ENCODE assay signal across 23 cellular contexts in genomic region chrX:17584248-17584681, GRCh38.
DNase-seq lines count a peak whose midpoint lies in the region; ATAC-seq and TF ChIP-seq lines count a peak whose summit lies in the region.
"Had no signal": no experiment of that assay in that cellular context is flagged by ENCODE, and none has a peak within 500 bp of the region (broad histone marks: within the 10 kb centered on the region; RNA-seq: fewer than 3 reads in every experiment).

No MANE protein-coding gene starts in this region.

- H3K27ac ChIP-seq in PC-9, result peak overlapping the region; percentile 60
- H3K27ac ChIP-seq: pancreas, Peyer's patch had no signal

- peaks cover 10% of the 10 kb centered on the region; the same call in 1 of the 2 replicates for H3F3A ChIP-seq in PC-9 (ENCODE audit: insufficient read depth, low read depth)

- peaks cover 22% of the 10 kb centered on the region for H3K4me1 ChIP-seq in PC-9 (replicated peaks; ENCODE audit: insufficient read depth)
- H3K4me1 ChIP-seq: pancreas, Peyer's patch had no signal

- H3K27me3 Mint-ChIP-seq in activated T-cell treated with anti-CD3 and anti-CD28 coated beads, Interleukin-2, amount 50 U/mL, for 24 hours, result peaks cover 59% of the 10 kb centered on the region
- H3K27me3 Mint-ChIP-seq in endothelial cell (ENCODE audit: unreplicated experiment), result no peaks in the 10 kb centered on the region

- H3K79me2 ChIP-seq in PC-9 (ENCODE audit: low read depth), result peaks cover 11% of the 10 kb centered on the region

- H4K20me1 ChIP-seq in PC-9 (ENCODE audit: insufficient read depth), result no peaks in the 10 kb centered on the region

- POLR2A ChIA-PET in PC-9 (lab: Charles Lee; ENCODE audit: unreplicated experiment), result interaction anchor here (0.6 to 0.7 kb wide), 5 partner anchors 37 to 560 kb away, joined by 3 to 10 read pairs (median 4); no protein-coding TSS in a partner anchor

- TF ChIP-seq CTCF in PC-9 (conservative IDR thresholded peaks at IDR 0.05) (no peak), epithelial cell of esophagus (IDR thresholded peaks at IDR 0.05; ENCODE audit: insufficient read depth, low read depth, low read length, missing control alignments) (no peak), endothelial cell (IDR thresholded peaks at IDR 0.05; ENCODE audit: unreplicated experiment) (no peak)

- no peaks in the 10 kb centered on the region for H3K27me3 ChIP-seq in PC-9 (ENCODE audit: insufficient read depth, low read depth)
- H3K27me3 ChIP-seq: Peyer's patch had no signal

- H3K27ac Mint-ChIP-seq in activated T-cell treated with anti-CD3 and anti-CD28 coated beads, Interleukin-2, amount 50 U/mL, for 24 hours, result no peak overlapping the region
- H3K27ac Mint-ChIP-seq in endothelial cell (ENCODE audit: unreplicated experiment), result no peak overlapping the region
- H3K27ac Mint-ChIP-seq: dendritic cell treated with granulocyte-macrophage colony-stimulating factor and Interleukin-4, amounts not matched to agents 40 ng/mL and 50 ng/mL, for 4 days had no signal

- no peak for ATAC-seq in GM21717 (IDR thresholded peaks at IDR 0.05; ENCODE audit: unreplicated experiment)
- ATAC-seq: esophagus mucosa, mucosa of descending colon, pancreas had no signal

- H3K36me3 Mint-ChIP-seq in activated T-cell treated with anti-CD3 and anti-CD28 coated beads, Interleukin-2, amount 50 U/mL, for 24 hours (ENCODE audit: low read depth), result no peaks in the 10 kb centered on the region
- H3K36me3 Mint-ChIP-seq in endothelial cell (ENCODE audit: low read depth, unreplicated experiment), result no peaks in the 10 kb centered on the region

- CTCF ChIA-PET in PC-9 (lab: Charles Lee), result no interaction called here

- intact Hi-C loops in PC-9 (cut with micrococcal nuclease; ENCODE audit: unreplicated experiment), result no loop called here

- H3K4me1 Mint-ChIP-seq in activated T-cell treated with anti-CD3 and anti-CD28 coated beads, Interleukin-2, amount 50 U/mL, for 24 hours (ENCODE audit: low read depth), result peaks cover 9% of the 10 kb centered on the region
- peaks cover 10% of the 10 kb centered on the region for H3K4me1 Mint-ChIP-seq in endothelial cell (ENCODE audit: unreplicated experiment)

- no peak overlapping the region for H3K4me3 Mint-ChIP-seq in activated T-cell treated with anti-CD3 and anti-CD28 coated beads, Interleukin-2, amount 50 U/mL, for 24 hours
- no peak overlapping the region for H3K4me3 Mint-ChIP-seq in endothelial cell (ENCODE audit: unreplicated experiment)
- H3K4me3 Mint-ChIP-seq: dendritic cell treated with granulocyte-macrophage colony-stimulating factor and Interleukin-4, amounts not matched to agents 40 ng/mL and 50 ng/mL, for 4 days had no signal

- DNase-seq in AG20443 (ENCODE audit: low spot score), result peak; percentile 39
- DNase-seq in PC-9, result peak; percentile 36 to 67
- peak; percentile 46 for DNase-seq in epithelial cell of esophagus (ENCODE audit: low read depth)
- DNase-seq in myocyte (ENCODE audit: low read depth), result peak; percentile 26
- no peak for DNase-seq in activated T-cell treated with anti-CD3 and anti-CD28 coated beads, Interleukin-2, amount 50 U/mL, for 24 hours
- no peak for DNase-seq in nucleus accumbens (lab: John Stamatoyannopoulos, UW)
- no peak for DNase-seq in endothelial cell (ENCODE audit: low spot score)
- DNase-seq: activated CD4-positive, alpha-beta T cell treated with anti-CD3 and anti-CD28 coated beads for 48 hours; activated CD8-positive, alpha-beta memory T cell treated with anti-CD3 and anti-CD28 coated beads, Interleukin-2, amount 50 U/mL, for 48 hours; activated naive CD4-positive, alpha-beta T cell treated with Interleukin-2 at 50 U/mL for 16 hours; COR-L47; GDM1; hippocampal formation; mucosa of descending colon; NCI-H1092 treated with DMSO at 0.1 percent for 48 hours; NCI-H2107; NCI-H774; pancreas; Peyer's patch; stimulated activated CD4-positive, alpha-beta T cell treated with anti-CD3 and anti-CD28 coated beads, Interleukin-2, amount 100 ng/mL, for 48 hours had no signal

- H3K4me3 ChIP-seq in PC-9, result no peak overlapping the region
- no peak overlapping the region for H3K4me3 ChIP-seq in epithelial cell of esophagus (ENCODE audit: low read length)
- H3K4me3 ChIP-seq: mucosa of descending colon, pancreas, Peyer's patch had no signal

- BruUV-seq in PC-9 (replicated peaks; lab: Mats Ljungman, UMichigan), result no TSS peak

- H3K36me3 ChIP-seq in PC-9 (ENCODE audit: low read depth), result no peaks in the 10 kb centered on the region
- H3K36me3 ChIP-seq: pancreas, Peyer's patch had no signal

- H2AFZ ChIP-seq in PC-9, result peak overlapping the region; percentile 39; the same call in 1 of the 2 replicates

- no peaks in the 10 kb centered on the region for H3K9me3 Mint-ChIP-seq in activated T-cell treated with anti-CD3 and anti-CD28 coated beads, Interleukin-2, amount 50 U/mL, for 24 hours
- no peaks in the 10 kb centered on the region for H3K9me3 Mint-ChIP-seq in endothelial cell (ENCODE audit: unreplicated experiment)
- H3K9me3 Mint-ChIP-seq: dendritic cell treated with granulocyte-macrophage colony-stimulating factor and Interleukin-4, amounts not matched to agents 40 ng/mL and 50 ng/mL, for 4 days had no signal

- H3K9me2 ChIP-seq in PC-9 (ENCODE audit: insufficient read depth), result no peaks in the 10 kb centered on the region

- peak overlapping the region; percentile 58 for H3K4me2 ChIP-seq in PC-9

- H3K9me3 ChIP-seq in PC-9 (ENCODE audit: insufficient read depth, low read depth), result no peaks in the 10 kb centered on the region
- H3K9me3 ChIP-seq: mucosa of descending colon, pancreas, Peyer's patch had no signal

Comparison
In these comparisons a context has a peak if more than half of its experiments do, and no peak if none do; other contexts are left out.
1. DNase-seq: peak in AG20443 (single experiment), PC-9 (2 of 2), epithelial cell of esophagus (single experiment) and myocyte (single experiment); none in activated T-cell treated with anti-CD3 and anti-CD28 coated beads, Interleukin-2, amount 50 U/mL, for 24 hours (single experiment), nucleus accumbens (0 of 56) and endothelial cell (single experiment).